23 cellular contexts compared by ENCODE assay signal in the genomic region with DNA sequence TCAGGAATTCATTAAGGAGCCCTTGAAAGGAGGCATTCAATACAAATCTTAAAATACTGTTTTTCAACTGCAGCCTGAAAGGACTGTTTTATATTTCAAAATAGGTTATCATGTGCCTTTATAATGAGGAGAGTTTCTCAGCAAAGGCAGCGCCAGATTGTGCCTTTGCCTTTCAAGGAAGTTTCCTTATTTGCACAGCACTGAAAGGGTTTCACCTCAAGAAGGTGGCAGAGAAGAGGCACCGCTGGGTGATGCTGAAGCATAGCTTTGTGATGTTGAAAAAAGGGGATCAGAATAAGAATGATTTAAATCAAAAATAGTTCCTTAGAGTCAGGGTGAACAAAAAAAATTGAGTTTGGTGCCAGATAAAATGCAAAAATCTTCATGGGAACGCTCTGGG.
"Had no signal": no experiment of that assay in that cellular context is flagged by ENCODE, and none has a peak within 500 bp of the region (broad histone marks: within the 10 kb centered on the region; RNA-seq: fewer than 3 reads in every experiment).

No MANE protein-coding gene starts in this region.

- H3K27me3 Mint-ChIP-seq: stimulated activated naive B cell treated with anti-CD40 and anti-IgM and Interleukin-4, amounts not matched to agents 10 μg/mL and 1 μg/mL and 100 μg/mL, for 72 hours had no signal

- H3K27ac Mint-ChIP-seq: nephron; stimulated activated naive B cell treated with anti-CD40 and anti-IgM and Interleukin-4, amounts not matched to agents 10 μg/mL and 1 μg/mL and 100 μg/mL, for 72 hours had no signal

- DNase-seq: kidney; left colon; left lung; lower lobe of right lung; mammary epithelial cell; mesenchymal stem cell; naive thymus-derived CD8-positive, alpha-beta T cell; pancreas; retina; right cardiac atrium; stimulated activated CD4-positive, alpha-beta T cell treated with anti-CD3 and anti-CD28 coated beads, Interleukin-12 subunit alpha, Interleukin-12 subunit beta, amount 100 ng/mL, for 4 hours; stimulated activated CD4-positive, alpha-beta T cell treated with anti-CD3 and anti-CD28 coated beads, Interleukin-15, amount 100 ng/mL, for 24 hours; stimulated activated CD4-positive, alpha-beta T cell treated with anti-CD3 and anti-CD28 coated beads, Interleukin-2, amount 100 ng/mL, for 24 hours; stimulated activated CD4-positive, alpha-beta T cell treated with anti-CD3 and anti-CD28 coated beads, Interleukin-4, amount 100 ng/mL, for 1 hour; stimulated activated naive B cell treated with anti-CD40 and anti-IgM and Interleukin-4, amounts not matched to agents 10 μg/mL and 1 μg/mL and 100 μg/mL, for 72 hours; stimulated activated naive CD8-positive, alpha-beta T cell treated with anti-CD3 and anti-CD28 coated beads, Interleukin-15, Interleukin-2, amounts not matched to agents 100 U/mL and 50 U/mL, for 24 hours; stomach; tibial artery; trophoblast cell; upper lobe of right lung had no signal

- H3K4me3 Mint-ChIP-seq: naive thymus-derived CD8-positive, alpha-beta T cell; nephron; neural crest cell; stimulated activated naive B cell treated with anti-CD40 and anti-IgM and Interleukin-4, amounts not matched to agents 10 μg/mL and 1 μg/mL and 100 μg/mL, for 72 hours had no signal

- ATAC-seq: left colon; left lung; lower lobe of right lung; naive thymus-derived CD8-positive, alpha-beta T cell; pancreas; right cardiac atrium; sciatic nerve; stimulated activated naive B cell treated with anti-CD40 and anti-IgM and Interleukin-4, amounts not matched to agents 10 μg/mL and 1 μg/mL and 100 μg/mL, for 72 hours; stimulated activated naive CD8-positive, alpha-beta T cell treated with anti-CD3 and anti-CD28 coated beads, Interleukin-15, Interleukin-2, amounts not matched to agents 100 U/mL and 50 U/mL, for 24 hours; upper lobe of right lung had no signal

- H3K4me1 Mint-ChIP-seq: naive thymus-derived CD8-positive, alpha-beta T cell; neural crest cell; stimulated activated naive B cell treated with anti-CD40 and anti-IgM and Interleukin-4, amounts not matched to agents 10 μg/mL and 1 μg/mL and 100 μg/mL, for 72 hours had no signal

- H3K36me3 Mint-ChIP-seq: naive thymus-derived CD8-positive, alpha-beta T cell; stimulated activated naive B cell treated with anti-CD40 and anti-IgM and Interleukin-4, amounts not matched to agents 10 μg/mL and 1 μg/mL and 100 μg/mL, for 72 hours had no signal
